ENCODE assay signal across 1 cellular context in the genomic region with DNA sequence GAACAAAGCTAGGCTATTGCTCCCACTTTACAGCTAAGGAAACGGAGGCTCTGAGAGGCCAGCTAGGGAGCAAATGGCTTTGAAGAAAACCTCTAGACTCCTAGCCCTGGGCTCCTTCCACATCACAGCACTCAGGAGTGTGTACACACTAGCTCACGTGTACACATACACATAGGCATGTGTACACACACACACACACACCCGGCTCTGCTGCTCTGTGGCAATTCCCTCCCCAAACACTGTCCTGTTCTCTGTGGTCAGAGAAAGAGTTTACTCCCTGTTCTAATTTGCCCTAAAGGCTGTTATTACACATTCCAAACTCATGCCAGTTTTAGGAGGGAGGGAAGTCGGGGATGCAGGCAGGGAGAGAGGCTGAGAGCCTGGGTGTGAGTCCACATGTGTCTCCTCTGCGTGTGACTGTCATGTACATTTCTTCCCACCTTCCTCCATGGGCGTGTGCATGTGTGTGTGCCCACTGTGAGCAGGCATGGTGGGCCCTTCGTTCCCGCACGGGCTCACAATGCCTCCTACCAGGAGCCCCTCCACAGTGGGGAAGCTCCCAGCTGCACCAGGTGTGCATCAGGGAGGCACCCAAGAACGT.
TF ChIP-seq lines count a peak whose summit lies in the region.

No MANE protein-coding gene starts in this region.

TF ChIP-seq in HepG2, 621 proteins besides CTCF, POLR2A, EP300 and RAD21 (continued from another document and continues in another):
- TF ChIP-seq, protein P1, sequence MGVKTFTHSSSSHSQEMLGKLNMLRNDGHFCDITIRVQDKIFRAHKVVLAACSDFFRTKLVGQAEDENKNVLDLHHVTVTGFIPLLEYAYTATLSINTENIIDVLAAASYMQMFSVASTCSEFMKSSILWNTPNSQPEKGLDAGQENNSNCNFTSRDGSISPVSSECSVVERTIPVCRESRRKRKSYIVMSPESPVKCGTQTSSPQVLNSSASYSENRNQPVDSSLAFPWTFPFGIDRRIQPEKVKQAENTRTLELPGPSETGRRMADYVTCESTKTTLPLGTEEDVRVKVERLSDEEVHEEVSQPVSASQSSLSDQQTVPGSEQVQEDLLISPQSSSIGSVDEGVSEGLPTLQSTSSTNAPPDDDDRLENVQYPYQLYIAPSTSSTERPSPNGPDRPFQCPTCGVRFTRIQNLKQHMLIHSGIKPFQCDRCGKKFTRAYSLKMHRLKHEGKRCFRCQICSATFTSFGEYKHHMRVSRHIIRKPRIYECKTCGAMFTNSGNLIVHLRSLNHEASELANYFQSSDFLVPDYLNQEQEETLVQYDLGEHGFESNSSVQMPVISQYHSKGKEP (CRISPR knock-in tag; IDR thresholded peaks at IDR 0.05), result no peak
- TF ChIP-seq, protein P2, sequence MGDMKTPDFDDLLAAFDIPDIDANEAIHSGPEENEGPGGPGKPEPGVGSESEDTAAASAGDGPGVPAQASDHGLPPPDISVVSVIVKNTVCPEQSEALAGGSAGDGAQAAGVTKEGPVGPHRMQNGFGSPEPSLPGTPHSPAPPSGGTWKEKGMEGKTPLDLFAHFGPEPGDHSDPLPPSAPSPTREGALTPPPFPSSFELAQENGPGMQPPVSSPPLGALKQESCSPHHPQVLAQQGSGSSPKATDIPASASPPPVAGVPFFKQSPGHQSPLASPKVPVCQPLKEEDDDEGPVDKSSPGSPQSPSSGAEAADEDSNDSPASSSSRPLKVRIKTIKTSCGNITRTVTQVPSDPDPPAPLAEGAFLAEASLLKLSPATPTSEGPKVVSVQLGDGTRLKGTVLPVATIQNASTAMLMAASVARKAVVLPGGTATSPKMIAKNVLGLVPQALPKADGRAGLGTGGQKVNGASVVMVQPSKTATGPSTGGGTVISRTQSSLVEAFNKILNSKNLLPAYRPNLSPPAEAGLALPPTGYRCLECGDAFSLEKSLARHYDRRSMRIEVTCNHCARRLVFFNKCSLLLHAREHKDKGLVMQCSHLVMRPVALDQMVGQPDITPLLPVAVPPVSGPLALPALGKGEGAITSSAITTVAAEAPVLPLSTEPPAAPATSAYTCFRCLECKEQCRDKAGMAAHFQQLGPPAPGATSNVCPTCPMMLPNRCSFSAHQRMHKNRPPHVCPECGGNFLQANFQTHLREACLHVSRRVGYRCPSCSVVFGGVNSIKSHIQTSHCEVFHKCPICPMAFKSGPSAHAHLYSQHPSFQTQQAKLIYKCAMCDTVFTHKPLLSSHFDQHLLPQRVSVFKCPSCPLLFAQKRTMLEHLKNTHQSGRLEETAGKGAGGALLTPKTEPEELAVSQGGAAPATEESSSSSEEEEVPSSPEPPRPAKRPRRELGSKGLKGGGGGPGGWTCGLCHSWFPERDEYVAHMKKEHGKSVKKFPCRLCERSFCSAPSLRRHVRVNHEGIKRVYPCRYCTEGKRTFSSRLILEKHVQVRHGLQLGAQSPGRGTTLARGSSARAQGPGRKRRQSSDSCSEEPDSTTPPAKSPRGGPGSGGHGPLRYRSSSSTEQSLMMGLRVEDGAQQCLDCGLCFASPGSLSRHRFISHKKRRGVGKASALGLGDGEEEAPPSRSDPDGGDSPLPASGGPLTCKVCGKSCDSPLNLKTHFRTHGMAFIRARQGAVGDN (CRISPR knock-in tag; IDR thresholded peaks at IDR 0.05), result no peak
- TF ChIP-seq PHF5A (CRISPR knock-in tag; IDR thresholded peaks at IDR 0.05; ENCODE audit: low read depth, unreplicated experiment), result no peak
- TF ChIP-seq, protein P3, sequence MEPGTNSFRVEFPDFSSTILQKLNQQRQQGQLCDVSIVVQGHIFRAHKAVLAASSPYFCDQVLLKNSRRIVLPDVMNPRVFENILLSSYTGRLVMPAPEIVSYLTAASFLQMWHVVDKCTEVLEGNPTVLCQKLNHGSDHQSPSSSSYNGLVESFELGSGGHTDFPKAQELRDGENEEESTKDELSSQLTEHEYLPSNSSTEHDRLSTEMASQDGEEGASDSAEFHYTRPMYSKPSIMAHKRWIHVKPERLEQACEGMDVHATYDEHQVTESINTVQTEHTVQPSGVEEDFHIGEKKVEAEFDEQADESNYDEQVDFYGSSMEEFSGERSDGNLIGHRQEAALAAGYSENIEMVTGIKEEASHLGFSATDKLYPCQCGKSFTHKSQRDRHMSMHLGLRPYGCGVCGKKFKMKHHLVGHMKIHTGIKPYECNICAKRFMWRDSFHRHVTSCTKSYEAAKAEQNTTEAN (CRISPR knock-in tag; conservative IDR thresholded peaks at IDR 0.05), result peak; percentile 85
- TF ChIP-seq, protein P4, sequence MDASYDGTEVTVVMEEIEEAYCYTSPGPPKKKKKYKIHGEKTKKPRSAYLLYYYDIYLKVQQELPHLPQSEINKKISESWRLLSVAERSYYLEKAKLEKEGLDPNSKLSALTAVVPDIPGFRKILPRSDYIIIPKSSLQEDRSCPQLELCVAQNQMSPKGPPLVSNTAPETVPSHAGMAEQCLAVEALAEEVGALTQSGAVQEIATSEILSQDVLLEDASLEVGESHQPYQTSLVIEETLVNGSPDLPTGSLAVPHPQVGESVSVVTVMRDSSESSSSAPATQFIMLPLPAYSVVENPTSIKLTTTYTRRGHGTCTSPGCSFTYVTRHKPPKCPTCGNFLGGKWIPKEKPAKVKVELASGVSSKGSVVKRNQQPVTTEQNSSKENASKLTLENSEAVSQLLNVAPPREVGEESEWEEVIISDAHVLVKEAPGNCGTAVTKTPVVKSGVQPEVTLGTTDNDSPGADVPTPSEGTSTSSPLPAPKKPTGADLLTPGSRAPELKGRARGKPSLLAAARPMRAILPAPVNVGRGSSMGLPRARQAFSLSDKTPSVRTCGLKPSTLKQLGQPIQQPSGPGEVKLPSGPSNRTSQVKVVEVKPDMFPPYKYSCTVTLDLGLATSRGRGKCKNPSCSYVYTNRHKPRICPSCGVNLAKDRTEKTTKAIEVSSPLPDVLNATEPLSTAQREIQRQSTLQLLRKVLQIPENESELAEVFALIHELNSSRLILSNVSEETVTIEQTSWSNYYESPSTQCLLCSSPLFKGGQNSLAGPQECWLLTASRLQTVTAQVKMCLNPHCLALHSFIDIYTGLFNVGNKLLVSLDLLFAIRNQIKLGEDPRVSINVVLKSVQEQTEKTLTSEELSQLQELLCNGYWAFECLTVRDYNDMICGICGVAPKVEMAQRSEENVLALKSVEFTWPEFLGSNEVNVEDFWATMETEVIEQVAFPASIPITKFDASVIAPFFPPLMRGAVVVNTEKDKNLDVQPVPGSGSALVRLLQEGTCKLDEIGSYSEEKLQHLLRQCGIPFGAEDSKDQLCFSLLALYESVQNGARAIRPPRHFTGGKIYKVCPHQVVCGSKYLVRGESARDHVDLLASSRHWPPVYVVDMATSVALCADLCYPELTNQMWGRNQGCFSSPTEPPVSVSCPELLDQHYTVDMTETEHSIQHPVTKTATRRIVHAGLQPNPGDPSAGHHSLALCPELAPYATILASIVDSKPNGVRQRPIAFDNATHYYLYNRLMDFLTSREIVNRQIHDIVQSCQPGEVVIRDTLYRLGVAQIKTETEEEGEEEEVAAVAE (CRISPR knock-in tag; IDR thresholded peaks at IDR 0.05; ENCODE audit: borderline replicate concordance), result no peak
- TF ChIP-seq SP4 (CRISPR knock-in tag; IDR thresholded peaks at IDR 0.05), result no peak
- TF ChIP-seq, protein P5, sequence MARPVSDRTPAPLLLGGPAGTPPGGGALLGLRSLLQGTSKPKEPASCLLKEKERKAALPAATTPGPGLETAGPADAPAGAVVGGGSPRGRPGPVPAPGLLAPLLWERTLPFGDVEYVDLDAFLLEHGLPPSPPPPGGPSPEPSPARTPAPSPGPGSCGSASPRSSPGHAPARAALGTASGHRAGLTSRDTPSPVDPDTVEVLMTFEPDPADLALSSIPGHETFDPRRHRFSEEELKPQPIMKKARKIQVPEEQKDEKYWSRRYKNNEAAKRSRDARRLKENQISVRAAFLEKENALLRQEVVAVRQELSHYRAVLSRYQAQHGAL (CRISPR knock-in tag; IDR thresholded peaks at IDR 0.05; ENCODE audit: not compliant biosample characterization), result no peak
- TF ChIP-seq ZNF329 (CRISPR knock-in tag; IDR thresholded peaks at IDR 0.05; ENCODE audit: low read depth), result no peak
- TF ChIP-seq, protein P6, sequence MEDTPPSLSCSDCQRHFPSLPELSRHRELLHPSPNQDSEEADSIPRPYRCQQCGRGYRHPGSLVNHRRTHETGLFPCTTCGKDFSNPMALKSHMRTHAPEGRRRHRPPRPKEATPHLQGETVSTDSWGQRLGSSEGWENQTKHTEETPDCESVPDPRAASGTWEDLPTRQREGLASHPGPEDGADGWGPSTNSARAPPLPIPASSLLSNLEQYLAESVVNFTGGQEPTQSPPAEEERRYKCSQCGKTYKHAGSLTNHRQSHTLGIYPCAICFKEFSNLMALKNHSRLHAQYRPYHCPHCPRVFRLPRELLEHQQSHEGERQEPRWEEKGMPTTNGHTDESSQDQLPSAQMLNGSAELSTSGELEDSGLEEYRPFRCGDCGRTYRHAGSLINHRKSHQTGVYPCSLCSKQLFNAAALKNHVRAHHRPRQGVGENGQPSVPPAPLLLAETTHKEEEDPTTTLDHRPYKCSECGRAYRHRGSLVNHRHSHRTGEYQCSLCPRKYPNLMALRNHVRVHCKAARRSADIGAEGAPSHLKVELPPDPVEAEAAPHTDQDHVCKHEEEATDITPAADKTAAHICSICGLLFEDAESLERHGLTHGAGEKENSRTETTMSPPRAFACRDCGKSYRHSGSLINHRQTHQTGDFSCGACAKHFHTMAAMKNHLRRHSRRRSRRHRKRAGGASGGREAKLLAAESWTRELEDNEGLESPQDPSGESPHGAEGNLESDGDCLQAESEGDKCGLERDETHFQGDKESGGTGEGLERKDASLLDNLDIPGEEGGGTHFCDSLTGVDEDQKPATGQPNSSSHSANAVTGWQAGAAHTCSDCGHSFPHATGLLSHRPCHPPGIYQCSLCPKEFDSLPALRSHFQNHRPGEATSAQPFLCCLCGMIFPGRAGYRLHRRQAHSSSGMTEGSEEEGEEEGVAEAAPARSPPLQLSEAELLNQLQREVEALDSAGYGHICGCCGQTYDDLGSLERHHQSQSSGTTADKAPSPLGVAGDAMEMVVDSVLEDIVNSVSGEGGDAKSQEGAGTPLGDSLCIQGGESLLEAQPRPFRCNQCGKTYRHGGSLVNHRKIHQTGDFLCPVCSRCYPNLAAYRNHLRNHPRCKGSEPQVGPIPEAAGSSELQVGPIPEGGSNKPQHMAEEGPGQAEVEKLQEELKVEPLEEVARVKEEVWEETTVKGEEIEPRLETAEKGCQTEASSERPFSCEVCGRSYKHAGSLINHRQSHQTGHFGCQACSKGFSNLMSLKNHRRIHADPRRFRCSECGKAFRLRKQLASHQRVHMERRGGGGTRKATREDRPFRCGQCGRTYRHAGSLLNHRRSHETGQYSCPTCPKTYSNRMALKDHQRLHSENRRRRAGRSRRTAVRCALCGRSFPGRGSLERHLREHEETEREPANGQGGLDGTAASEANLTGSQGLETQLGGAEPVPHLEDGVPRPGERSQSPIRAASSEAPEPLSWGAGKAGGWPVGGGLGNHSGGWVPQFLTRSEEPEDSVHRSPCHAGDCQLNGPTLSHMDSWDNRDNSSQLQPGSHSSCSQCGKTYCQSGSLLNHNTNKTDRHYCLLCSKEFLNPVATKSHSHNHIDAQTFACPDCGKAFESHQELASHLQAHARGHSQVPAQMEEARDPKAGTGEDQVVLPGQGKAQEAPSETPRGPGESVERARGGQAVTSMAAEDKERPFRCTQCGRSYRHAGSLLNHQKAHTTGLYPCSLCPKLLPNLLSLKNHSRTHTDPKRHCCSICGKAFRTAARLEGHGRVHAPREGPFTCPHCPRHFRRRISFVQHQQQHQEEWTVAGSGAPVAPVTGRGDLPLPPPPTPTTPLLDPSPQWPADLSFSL (CRISPR knock-in tag; IDR thresholded peaks at IDR 0.05), result 0 out of 2 replicates have a peak, but pooled peaks have one; percentile 2
- TF ChIP-seq ARNT2 (CRISPR knock-in tag; IDR thresholded peaks at IDR 0.05; ENCODE audit: low read depth), result no peak
- no peak for TF ChIP-seq SNRNP70 (IDR thresholded peaks at IDR 0.05; ENCODE audit: low read depth, low read length)
- TF ChIP-seq, protein P7, sequence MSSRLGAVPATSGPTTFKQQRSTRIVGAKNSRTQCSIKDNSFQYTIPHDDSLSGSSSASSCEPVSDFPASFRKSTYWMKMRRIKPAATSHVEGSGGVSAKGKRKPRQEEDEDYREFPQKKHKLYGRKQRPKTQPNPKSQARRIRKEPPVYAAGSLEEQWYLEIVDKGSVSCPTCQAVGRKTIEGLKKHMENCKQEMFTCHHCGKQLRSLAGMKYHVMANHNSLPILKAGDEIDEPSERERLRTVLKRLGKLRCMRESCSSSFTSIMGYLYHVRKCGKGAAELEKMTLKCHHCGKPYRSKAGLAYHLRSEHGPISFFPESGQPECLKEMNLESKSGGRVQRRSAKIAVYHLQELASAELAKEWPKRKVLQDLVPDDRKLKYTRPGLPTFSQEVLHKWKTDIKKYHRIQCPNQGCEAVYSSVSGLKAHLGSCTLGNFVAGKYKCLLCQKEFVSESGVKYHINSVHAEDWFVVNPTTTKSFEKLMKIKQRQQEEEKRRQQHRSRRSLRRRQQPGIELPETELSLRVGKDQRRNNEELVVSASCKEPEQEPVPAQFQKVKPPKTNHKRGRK (CRISPR knock-in tag; IDR thresholded peaks at IDR 0.05), result no peak
- no peak for TF ChIP-seq ZNF891 (CRISPR knock-in tag; IDR thresholded peaks at IDR 0.05)
- no peak for TF ChIP-seq ZNF616 (CRISPR knock-in tag; IDR thresholded peaks at IDR 0.05; ENCODE audit: low read depth)
- TF ChIP-seq FOXP1 (IDR thresholded peaks at IDR 0.05), result no peak
- TF ChIP-seq FOXP1 (CRISPR knock-in tag; IDR thresholded peaks at IDR 0.05), result peak; percentile 8; the same call in 1 of the 2 replicates
- 0 out of 3 replicates have a peak, but pooled peaks have one; percentile 11 for TF ChIP-seq MXI1 (IDR thresholded peaks at IDR 0.05; ENCODE audit: borderline replicate concordance, low read depth, low read length)
- TF ChIP-seq DR1 (CRISPR knock-in tag; IDR thresholded peaks at IDR 0.05), result no peak
- TF ChIP-seq ZNF713 (CRISPR knock-in tag; IDR thresholded peaks at IDR 0.05), result no peak
- TF ChIP-seq ZNF256 (CRISPR knock-in tag; conservative IDR thresholded peaks at IDR 0.05), result no peak
- TF ChIP-seq ZNF678 (CRISPR knock-in tag; IDR thresholded peaks at IDR 0.05), result no peak
- no peak for TF ChIP-seq FOXA1 (IDR thresholded peaks at IDR 0.05)
- peak; percentile 82 for TF ChIP-seq FOXA1 (CRISPR knock-in tag; IDR thresholded peaks at IDR 0.05)
- no peak for TF ChIP-seq TMF1 (CRISPR knock-in tag; IDR thresholded peaks at IDR 0.05; ENCODE audit: low read depth)
- no peak for TF ChIP-seq ZNF260 (CRISPR knock-in tag; IDR thresholded peaks at IDR 0.05; ENCODE audit: borderline replicate concordance, low read depth)
- TF ChIP-seq ZMYM4 (CRISPR knock-in tag; IDR thresholded peaks at IDR 0.05), result no peak
- TF ChIP-seq NCOR1 (IDR thresholded peaks at IDR 0.05; ENCODE audit: borderline replicate concordance, low read length), result no peak
- TF ChIP-seq, protein P8, sequence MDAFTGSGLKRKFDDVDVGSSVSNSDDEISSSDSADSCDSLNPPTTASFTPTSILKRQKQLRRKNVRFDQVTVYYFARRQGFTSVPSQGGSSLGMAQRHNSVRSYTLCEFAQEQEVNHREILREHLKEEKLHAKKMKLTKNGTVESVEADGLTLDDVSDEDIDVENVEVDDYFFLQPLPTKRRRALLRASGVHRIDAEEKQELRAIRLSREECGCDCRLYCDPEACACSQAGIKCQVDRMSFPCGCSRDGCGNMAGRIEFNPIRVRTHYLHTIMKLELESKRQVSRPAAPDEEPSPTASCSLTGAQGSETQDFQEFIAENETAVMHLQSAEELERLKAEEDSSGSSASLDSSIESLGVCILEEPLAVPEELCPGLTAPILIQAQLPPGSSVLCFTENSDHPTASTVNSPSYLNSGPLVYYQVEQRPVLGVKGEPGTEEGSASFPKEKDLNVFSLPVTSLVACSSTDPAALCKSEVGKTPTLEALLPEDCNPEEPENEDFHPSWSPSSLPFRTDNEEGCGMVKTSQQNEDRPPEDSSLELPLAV (CRISPR knock-in tag; conservative IDR thresholded peaks at IDR 0.05; ENCODE audit: low read depth), result no peak
- no peak for TF ChIP-seq ZBTB20 (CRISPR knock-in tag; IDR thresholded peaks at IDR 0.05; ENCODE audit: borderline replicate concordance, low read depth)
